ENCODE assay signal across 18 cellular contexts in the genomic region with DNA sequence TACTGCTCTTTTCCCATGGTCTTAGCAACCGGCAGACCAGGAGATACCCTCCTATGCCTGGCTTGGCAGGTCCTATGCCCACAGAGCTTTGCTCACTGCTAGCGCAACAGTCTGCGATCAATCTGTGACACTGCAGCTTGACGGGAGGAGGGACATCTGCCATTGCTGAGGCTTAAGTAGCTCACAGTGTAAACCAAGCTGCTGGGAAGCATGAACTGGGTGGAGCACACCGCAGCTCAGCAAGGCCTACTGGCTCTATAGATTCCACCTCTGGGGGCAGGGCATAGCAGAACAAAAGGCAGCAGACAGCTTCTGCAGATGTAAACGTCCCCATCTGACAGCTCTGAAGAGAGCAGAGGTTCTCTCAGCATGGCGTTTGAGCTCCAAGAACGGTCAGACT. TPM values are rescaled to one million over a fixed set of nuclear protein-coding genes. Genes with fewer than 3 reads are reported as not detected.
"Had no signal": no experiment of that assay in that cellular context is flagged by ENCODE, and none has a peak within 500 bp of the region (broad histone marks: within the 10 kb centered on the region; RNA-seq: fewer than 3 reads in every experiment).

No MANE protein-coding gene starts in this region.

- DNase-seq: activated CD4-positive, alpha-beta T cell treated with anti-CD3 and anti-CD28 coated beads for 36 hours; activated CD4-positive, alpha-beta T cell treated with anti-CD3 and anti-CD28 coated beads, Interleukin-2, amount 50 U/mL, for 48 hours; activated gamma-delta T cell treated with Interleukin-2 at 50 U/mL for 16 hours; dermis blood vessel endothelial cell; effector memory CD4-positive, alpha-beta T cell; esophagus squamous epithelium; left ventricle myocardium superior; naive B cell; stimulated activated CD4-positive, alpha-beta T cell treated with anti-CD3 and anti-CD28 coated beads, Interleukin-12 subunit alpha, Interleukin-12 subunit beta, amount 100 ng/mL, for 4 hours; stimulated activated CD4-positive, alpha-beta T cell treated with anti-CD3 and anti-CD28 coated beads, Interleukin-1b, Interleukin-23, amount 100 ng/mL, for 48 hours; stimulated activated naive CD4-positive, alpha-beta T cell treated with Interleukin-2 at 50 U/mL for 16 hours; tibial artery; uterus had no signal

- H3K27ac Mint-ChIP-seq: activated CD4-positive, alpha-beta T cell treated with anti-CD3 and anti-CD28 coated beads for 36 hours; activated naive CD4-positive, alpha-beta T cell treated with anti-CD3 and anti-CD28 coated beads, Interleukin-2, amount 50 U/mL, for 72 hours; activated T-helper 1 cell treated with anti-CD3 and anti-CD28 coated beads, Interleukin-12 subunit alpha, Interleukin-12 subunit beta, Interleukin-2, Interleukin-4 antibody, amounts not matched to agents 30 ng/mL and 10 ng/mL and 1 ng/mL, durations not matched to agents 14 hours and 24 hours and 36 hours; memory B cell; naive B cell had no signal

- H3K36me3 Mint-ChIP-seq: activated naive CD4-positive, alpha-beta T cell treated with anti-CD3 and anti-CD28 coated beads, Interleukin-2, amount 50 U/mL, for 72 hours; memory B cell; naive B cell had no signal

- H3K4me1 Mint-ChIP-seq: memory B cell, neural crest cell had no signal

- H3K4me3 Mint-ChIP-seq: activated CD4-positive, alpha-beta T cell treated with anti-CD3 and anti-CD28 coated beads for 36 hours; activated T-helper 1 cell treated with anti-CD3 and anti-CD28 coated beads, Interleukin-12 subunit alpha, Interleukin-12 subunit beta, Interleukin-2, Interleukin-4 antibody, amounts not matched to agents 30 ng/mL and 10 ng/mL and 1 ng/mL, durations not matched to agents 14 hours and 24 hours and 36 hours; memory B cell; naive B cell; neural crest cell had no signal

- H3K9me3 Mint-ChIP-seq: activated T-helper 1 cell treated with anti-CD3 and anti-CD28 coated beads, Interleukin-12 subunit alpha, Interleukin-12 subunit beta, Interleukin-2, Interleukin-4 antibody, amounts not matched to agents 30 ng/mL and 10 ng/mL and 1 ng/mL, durations not matched to agents 14 hours and 24 hours and 36 hours had no signal

RNA-seq across cellular contexts. Expression of gene MCTP1, which starts 40.4 kb away (rescaled TPM):
- total RNA-seq: activated T-helper 1 cell treated with anti-CD3 and anti-CD28 coated beads, Interleukin-12 subunit alpha, Interleukin-12 subunit beta, Interleukin-2, Interleukin-4 antibody, amounts not matched to agents 30 ng/mL and 10 ng/mL and 1 ng/mL, durations not matched to agents 14 hours and 24 hours and 36 hours; cardiac muscle cell had no signal
